Comparison of ENCODE assay signal across 8 cellular contexts in genomic region chr7:70693690-70694356, GRCh38.
A peak's percentile ranks its signal among the peaks of the same experiment; 100 is the strongest.
DNase-seq lines count a peak whose midpoint lies in the region; ATAC-seq and TF ChIP-seq lines count a peak whose summit lies in the region.

No MANE protein-coding gene starts in this region.

- TF ChIP-seq POLR2A in Peyer's patch (IDR thresholded peaks at IDR 0.05) = peak; percentile 76 to 79

- WGBS in heart right ventricle, 2 donors = 0 to 1% methylated on average over 59 to 89 of the region's 91 CpGs
- WGBS in psoas muscle, 3 donors = 0 to 1% (median 1%) methylated on average over 30 to 91 of the region's 91 CpGs

- no peaks in the 10 kb centered on the region for H3K36me3 Mint-ChIP-seq in activated naive CD8-positive, alpha-beta T cell treated with anti-CD3 and anti-CD28 coated beads for 36 hours

- TF ChIP-seq CTCF in C4-2B (conservative IDR thresholded peaks at IDR 0.05) (peak; percentile 17), Peyer's patch (IDR thresholded peaks at IDR 0.05) (peak in 3 of 6 experiments; percentile 47 to 55 (median 49)), heart right ventricle (IDR thresholded peaks at IDR 0.05) (peak in 3 of 9 donors; percentile 25 to 28 (median 26)), psoas muscle (IDR thresholded peaks at IDR 0.05) (peak; percentile 20)

- no peaks in the 10 kb centered on the region for H3K9me3 Mint-ChIP-seq in activated naive CD8-positive, alpha-beta T cell treated with anti-CD3 and anti-CD28 coated beads for 36 hours

- H3K27me3 Mint-ChIP-seq in activated naive CD8-positive, alpha-beta T cell treated with anti-CD3 and anti-CD28 coated beads for 36 hours = peaks cover 48% of the 10 kb centered on the region

- peaks cover 0 to 15% (median 4%) of the 10 kb centered on the region in 4 donors for H3K4me1 ChIP-seq in Peyer's patch
- H3K4me1 ChIP-seq in heart right ventricle = peaks cover 0 to 25% (median 16%) of the 10 kb centered on the region in 9 donors
- peaks cover 15% of the 10 kb centered on the region for H3K4me1 ChIP-seq in psoas muscle

- H3K27me3 ChIP-seq in Peyer's patch (no peaks in the 10 kb centered on the region), heart right ventricle (peaks cover 0 to 45% (median 0%) of the 10 kb centered on the region in 7 donors), psoas muscle (ENCODE audit: insufficient read depth in 3 of 3, low read length in 2 of 3) (no peaks in the 10 kb centered on the region)

- H3K4me3 ChIP-seq in Peyer's patch (peak overlapping the region; percentile 53 to 79 (median 76)), heart right ventricle (peak overlapping the region; percentile 34 to 94 (median 81)), psoas muscle (peak overlapping the region; percentile 81)

- ATAC-seq in GM19351 (IDR thresholded peaks at IDR 0.05; ENCODE audit: unreplicated experiment) (peak; percentile 70), heart right ventricle (peak; percentile 81 to 92 (median 86)), psoas muscle (peak; percentile 88 to 91 (median 90))

- no peak overlapping the region for H3K4me3 Mint-ChIP-seq in activated naive CD8-positive, alpha-beta T cell treated with anti-CD3 and anti-CD28 coated beads for 36 hours

- DNase-seq in HPDE6-E6E7 (ENCODE audit: extremely low spot score) (peak; percentile 38), Peyer's patch (peak in 2 of 3 donors; percentile 87 to 92), heart right ventricle (peak; percentile 67 to 80), psoas muscle (peak; percentile 91 to 95), cortex of kidney (lab: John Stamatoyannopoulos, UW) (no peak)
- peak; percentile 43 for DNase-seq in activated naive CD8-positive, alpha-beta T cell treated with anti-CD3 and anti-CD28 coated beads for 36 hours

- peaks cover 7% of the 10 kb centered on the region for H3K4me1 Mint-ChIP-seq in activated naive CD8-positive, alpha-beta T cell treated with anti-CD3 and anti-CD28 coated beads for 36 hours

- H3K36me3 ChIP-seq in Peyer's patch (peaks cover 0 to 3% (median 0%) of the 10 kb centered on the region in 3 donors), heart right ventricle (peaks cover 0 to 2% (median 0%) of the 10 kb centered on the region in 9 donors), psoas muscle (ENCODE audit: insufficient read depth in 1 of 2, low read depth in 1 of 2) (no peaks in the 10 kb centered on the region)

- intact Hi-C loops in heart right ventricle (cut with DNase I) (loop anchor here in 4 of 10 donors (10.0 kb wide), 2 partner anchors 339 to 499 kb away; no protein-coding TSS in a partner anchor), psoas muscle (cut with DNase I) (loop anchor here (2.0 to 10.0 kb wide), 4 partner anchors 25 to 279 kb away; no protein-coding TSS in a partner anchor)

- H3K27ac Mint-ChIP-seq in activated naive CD8-positive, alpha-beta T cell treated with anti-CD3 and anti-CD28 coated beads for 36 hours = no peak overlapping the region

- H3K27ac ChIP-seq in C4-2B (peak overlapping the region; percentile 39), Peyer's patch (peak overlapping the region; percentile 60 to 99 (median 88)), heart right ventricle (peak overlapping the region; percentile 40 to 84 (median 66)), psoas muscle (peak overlapping the region; percentile 81)

- H3K9me3 ChIP-seq in Peyer's patch = no peaks in the 10 kb centered on the region
- no peaks in the 10 kb centered on the region for H3K9me3 ChIP-seq in heart right ventricle
- no peaks in the 10 kb centered on the region for H3K9me3 ChIP-seq in psoas muscle
